Comparison of ENCODE assay signal across 20 cellular contexts in the genomic region with DNA sequence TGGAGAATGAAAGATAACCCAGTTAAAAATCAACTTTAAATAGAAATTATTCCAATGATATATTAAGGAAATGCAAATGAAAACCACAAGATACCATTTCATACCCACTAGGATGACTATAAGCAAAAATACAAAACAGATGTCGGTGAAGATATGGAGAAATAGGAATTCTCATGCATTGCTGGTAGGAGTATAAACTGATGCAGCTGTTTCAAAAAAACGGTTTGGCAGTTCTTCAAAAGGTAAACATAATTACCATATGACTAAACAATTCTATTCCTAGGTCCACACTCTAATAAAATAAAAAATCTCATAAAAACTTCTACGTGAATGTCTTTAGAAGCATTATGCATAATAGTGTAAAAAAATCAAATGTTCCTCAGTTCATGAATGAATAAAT.
"Had no signal": no experiment of that assay in that cellular context is flagged by ENCODE, and none has a peak within 500 bp of the region (broad histone marks: within the 10 kb centered on the region; RNA-seq: fewer than 3 reads in every experiment).

No MANE protein-coding gene starts in this region.

- H3K27ac ChIP-seq: adrenal gland, colonic mucosa, left ventricle myocardium inferior, neutrophil, thyroid gland, VCaP had no signal

- H3K4me1 ChIP-seq: adrenal gland, colonic mucosa, left ventricle myocardium inferior, thyroid gland had no signal

- H3K27ac Mint-ChIP-seq: activated CD4-positive, alpha-beta memory T cell treated with anti-CD3 and anti-CD28 coated beads for 36 hours; activated CD8-positive, alpha-beta memory T cell treated with anti-CD3 and anti-CD28 coated beads, Interleukin-2, amount 10 ng/mL, durations not matched to agents 7 days and 5 days; activated naive CD4-positive, alpha-beta T cell treated with anti-CD3 and anti-CD28 coated beads, Interleukin-2, amount 10 ng/mL, durations not matched to agents 7 days and 5 days; activated T-helper 2 cell treated with anti-CD3 and anti-CD28 coated beads, Interferon-gamma antibody, Interleukin-2, Interleukin-4, amounts not matched to agents 10 μg/mL and 5 μg/mL and 100 μg/mL, durations not matched to agents 14 hours and 24 hours and 36 hours; brain; natural killer cell; stimulated activated memory B cell treated with anti-CD40 and anti-IgM and Interleukin-4, amounts not matched to agents 10 μg/mL and 1 μg/mL and 100 μg/mL, for 72 hours had no signal

- H3K27me3 Mint-ChIP-seq: activated CD4-positive, alpha-beta memory T cell treated with anti-CD3 and anti-CD28 coated beads for 36 hours; activated CD8-positive, alpha-beta memory T cell treated with anti-CD3 and anti-CD28 coated beads, Interleukin-2, amount 10 ng/mL, durations not matched to agents 7 days and 5 days; activated naive CD4-positive, alpha-beta T cell treated with anti-CD3 and anti-CD28 coated beads, Interleukin-2, amount 10 ng/mL, durations not matched to agents 7 days and 5 days; brain; stimulated activated memory B cell treated with anti-CD40 and anti-IgM and Interleukin-4, amounts not matched to agents 10 μg/mL and 1 μg/mL and 100 μg/mL, for 72 hours had no signal

- H3K9me3 ChIP-seq: colonic mucosa, neutrophil, thyroid gland had no signal

- H3K36me3 ChIP-seq: adrenal gland, colonic mucosa, left ventricle myocardium inferior, neutrophil, thyroid gland had no signal

- H3K36me3 Mint-ChIP-seq: activated CD4-positive, alpha-beta memory T cell treated with anti-CD3 and anti-CD28 coated beads for 36 hours; activated CD8-positive, alpha-beta memory T cell treated with anti-CD3 and anti-CD28 coated beads, Interleukin-2, amount 10 ng/mL, durations not matched to agents 7 days and 5 days; activated naive CD4-positive, alpha-beta T cell treated with anti-CD3 and anti-CD28 coated beads, Interleukin-2, amount 10 ng/mL, durations not matched to agents 7 days and 5 days; brain; stimulated activated memory B cell treated with anti-CD40 and anti-IgM and Interleukin-4, amounts not matched to agents 10 μg/mL and 1 μg/mL and 100 μg/mL, for 72 hours had no signal

- H3K4me1 Mint-ChIP-seq: activated CD8-positive, alpha-beta memory T cell treated with anti-CD3 and anti-CD28 coated beads, Interleukin-2, amount 10 ng/mL, durations not matched to agents 7 days and 5 days; activated naive CD4-positive, alpha-beta T cell treated with anti-CD3 and anti-CD28 coated beads, Interleukin-2, amount 10 ng/mL, durations not matched to agents 7 days and 5 days; brain; natural killer cell; stimulated activated memory B cell treated with anti-CD40 and anti-IgM and Interleukin-4, amounts not matched to agents 10 μg/mL and 1 μg/mL and 100 μg/mL, for 72 hours had no signal

- H3K4me3 ChIP-seq: adrenal gland, colonic mucosa, left ventricle myocardium inferior, thyroid gland had no signal

- DNase-seq: activated CD4-positive, alpha-beta memory T cell treated with anti-CD3 and anti-CD28 coated beads for 36 hours; activated CD8-positive, alpha-beta memory T cell treated with anti-CD3 and anti-CD28 coated beads, Interleukin-2, amount 10 ng/mL, durations not matched to agents 7 days and 5 days; activated naive CD4-positive, alpha-beta T cell treated with anti-CD3 and anti-CD28 coated beads, Interleukin-2, amount 10 ng/mL, durations not matched to agents 7 days and 5 days; activated T-cell treated with anti-CD3 and anti-CD28 coated beads, Interleukin-2, amount 50 U/mL, for 1 hour; adrenal gland; central memory CD4-positive, alpha-beta T cell; colonic mucosa; effector CD8-positive, alpha-beta T cell; glutamatergic neuron; hypothalamus; left ventricle myocardium inferior; mesenchymal stem cell; natural killer cell; T-helper 1 cell; thyroid gland had no signal

- H3K4me3 Mint-ChIP-seq: activated CD4-positive, alpha-beta memory T cell treated with anti-CD3 and anti-CD28 coated beads for 36 hours; activated CD8-positive, alpha-beta memory T cell treated with anti-CD3 and anti-CD28 coated beads, Interleukin-2, amount 10 ng/mL, durations not matched to agents 7 days and 5 days; activated naive CD4-positive, alpha-beta T cell treated with anti-CD3 and anti-CD28 coated beads, Interleukin-2, amount 10 ng/mL, durations not matched to agents 7 days and 5 days; brain; natural killer cell; stimulated activated memory B cell treated with anti-CD40 and anti-IgM and Interleukin-4, amounts not matched to agents 10 μg/mL and 1 μg/mL and 100 μg/mL, for 72 hours had no signal

- H3K27me3 ChIP-seq: adrenal gland, colonic mucosa, neutrophil, thyroid gland had no signal
